Comparison of ENCODE assay signal across 1 cellular context in genomic region chr15:75732809-75733451, GRCh38.
TF ChIP-seq lines count a peak whose summit lies in the region.

No MANE protein-coding gene starts in this region.

TF ChIP-seq in HepG2, 621 proteins besides CTCF, POLR2A, EP300 and RAD21 (continued from another document and continues in another):
- TF ChIP-seq, protein P1, sequence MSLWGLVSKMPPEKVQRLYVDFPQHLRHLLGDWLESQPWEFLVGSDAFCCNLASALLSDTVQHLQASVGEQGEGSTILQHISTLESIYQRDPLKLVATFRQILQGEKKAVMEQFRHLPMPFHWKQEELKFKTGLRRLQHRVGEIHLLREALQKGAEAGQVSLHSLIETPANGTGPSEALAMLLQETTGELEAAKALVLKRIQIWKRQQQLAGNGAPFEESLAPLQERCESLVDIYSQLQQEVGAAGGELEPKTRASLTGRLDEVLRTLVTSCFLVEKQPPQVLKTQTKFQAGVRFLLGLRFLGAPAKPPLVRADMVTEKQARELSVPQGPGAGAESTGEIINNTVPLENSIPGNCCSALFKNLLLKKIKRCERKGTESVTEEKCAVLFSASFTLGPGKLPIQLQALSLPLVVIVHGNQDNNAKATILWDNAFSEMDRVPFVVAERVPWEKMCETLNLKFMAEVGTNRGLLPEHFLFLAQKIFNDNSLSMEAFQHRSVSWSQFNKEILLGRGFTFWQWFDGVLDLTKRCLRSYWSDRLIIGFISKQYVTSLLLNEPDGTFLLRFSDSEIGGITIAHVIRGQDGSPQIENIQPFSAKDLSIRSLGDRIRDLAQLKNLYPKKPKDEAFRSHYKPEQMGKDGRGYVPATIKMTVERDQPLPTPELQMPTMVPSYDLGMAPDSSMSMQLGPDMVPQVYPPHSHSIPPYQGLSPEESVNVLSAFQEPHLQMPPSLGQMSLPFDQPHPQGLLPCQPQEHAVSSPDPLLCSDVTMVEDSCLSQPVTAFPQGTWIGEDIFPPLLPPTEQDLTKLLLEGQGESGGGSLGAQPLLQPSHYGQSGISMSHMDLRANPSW (CRISPR knock-in tag; IDR thresholded peaks at IDR 0.05; ENCODE audit: borderline replicate concordance): no peak
- TF ChIP-seq ATF5 (CRISPR knock-in tag; IDR thresholded peaks at IDR 0.05; ENCODE audit: low read depth) (no peak), PHF8 (CRISPR knock-in tag; IDR thresholded peaks at IDR 0.05) (no peak), ZNF503 (CRISPR knock-in tag; IDR thresholded peaks at IDR 0.05) (no peak), HNF1B (CRISPR knock-in tag; IDR thresholded peaks at IDR 0.05) (peak; percentile 53; the same call in 1 of the 2 replicates), TBX3 (IDR thresholded peaks at IDR 0.05; ENCODE audit: borderline replicate concordance) (no peak), ZNF891 (CRISPR knock-in tag; IDR thresholded peaks at IDR 0.05) (0 out of 2 replicates have a peak, but pooled peaks have one; percentile 50), ZNF367 (CRISPR knock-in tag; IDR thresholded peaks at IDR 0.05; ENCODE audit: borderline replicate concordance) (no peak), ZBTB4 (CRISPR knock-in tag; IDR thresholded peaks at IDR 0.05; ENCODE audit: borderline replicate concordance) (no peak), ZNF30 (CRISPR knock-in tag; IDR thresholded peaks at IDR 0.05) (no peak), ZNF326 (CRISPR knock-in tag; IDR thresholded peaks at IDR 0.05; ENCODE audit: borderline replicate concordance) (no peak), NCOA1 (CRISPR knock-in tag; IDR thresholded peaks at IDR 0.05) (no peak), USF2 (IDR thresholded peaks at IDR 0.05; ENCODE audit: low read depth, low read length) (no peak), USF2 (CRISPR knock-in tag; IDR thresholded peaks at IDR 0.05; ENCODE audit: borderline replicate concordance) (no peak), STAG1 (CRISPR knock-in tag; IDR thresholded peaks at IDR 0.05) (peak; percentile 47), HES4 (CRISPR knock-in tag; IDR thresholded peaks at IDR 0.05; ENCODE audit: borderline replicate concordance) (no peak), EHMT2 (IDR thresholded peaks at IDR 0.05; ENCODE audit: borderline replicate concordance, low read depth, low read length) (no peak), KIAA2018 (CRISPR knock-in tag; IDR thresholded peaks at IDR 0.05; ENCODE audit: borderline replicate concordance) (no peak), YEATS2 (CRISPR knock-in tag; IDR thresholded peaks at IDR 0.05; ENCODE audit: borderline replicate concordance) (0 out of 2 replicates have a peak, but pooled peaks have one; percentile 28), MED1 (CRISPR knock-in tag; IDR thresholded peaks at IDR 0.05) (no peak), SYNCRIP (IDR thresholded peaks at IDR 0.05; ENCODE audit: insufficient read depth, low read depth, low read length) (no peak), SMAD1 (CRISPR knock-in tag; IDR thresholded peaks at IDR 0.05; ENCODE audit: borderline replicate concordance, low read depth) (no peak), REL (CRISPR knock-in tag; conservative IDR thresholded peaks at IDR 0.05) (no peak), KDM6A (CRISPR knock-in tag; IDR thresholded peaks at IDR 0.05; ENCODE audit: low read depth) (no peak), E2F1 (CRISPR knock-in tag; IDR thresholded peaks at IDR 0.05) (no peak), ZFP1 (CRISPR knock-in tag; IDR thresholded peaks at IDR 0.05) (no peak), GABPB1 (CRISPR knock-in tag; IDR thresholded peaks at IDR 0.05) (peak; percentile 37; the same call in 1 of the 2 replicates), MTA1 (CRISPR knock-in tag; IDR thresholded peaks at IDR 0.05; ENCODE audit: borderline replicate concordance) (0 out of 2 replicates have a peak, but pooled peaks have one; percentile 44), RAD51 (IDR thresholded peaks at IDR 0.05; ENCODE audit: borderline replicate concordance) (no peak), GATAD2A (CRISPR knock-in tag; IDR thresholded peaks at IDR 0.05) (0 out of 2 replicates have a peak, but pooled peaks have one; percentile 12)
- TF ChIP-seq, protein P2, sequence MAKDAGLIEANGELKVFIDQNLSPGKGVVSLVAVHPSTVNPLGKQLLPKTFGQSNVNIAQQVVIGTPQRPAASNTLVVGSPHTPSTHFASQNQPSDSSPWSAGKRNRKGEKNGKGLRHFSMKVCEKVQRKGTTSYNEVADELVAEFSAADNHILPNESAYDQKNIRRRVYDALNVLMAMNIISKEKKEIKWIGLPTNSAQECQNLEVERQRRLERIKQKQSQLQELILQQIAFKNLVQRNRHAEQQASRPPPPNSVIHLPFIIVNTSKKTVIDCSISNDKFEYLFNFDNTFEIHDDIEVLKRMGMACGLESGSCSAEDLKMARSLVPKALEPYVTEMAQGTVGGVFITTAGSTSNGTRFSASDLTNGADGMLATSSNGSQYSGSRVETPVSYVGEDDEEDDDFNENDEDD (CRISPR knock-in tag; IDR thresholded peaks at IDR 0.05; ENCODE audit: borderline replicate concordance): no peak
